ENCODE assay signal across 14 cellular contexts in the genomic region with DNA sequence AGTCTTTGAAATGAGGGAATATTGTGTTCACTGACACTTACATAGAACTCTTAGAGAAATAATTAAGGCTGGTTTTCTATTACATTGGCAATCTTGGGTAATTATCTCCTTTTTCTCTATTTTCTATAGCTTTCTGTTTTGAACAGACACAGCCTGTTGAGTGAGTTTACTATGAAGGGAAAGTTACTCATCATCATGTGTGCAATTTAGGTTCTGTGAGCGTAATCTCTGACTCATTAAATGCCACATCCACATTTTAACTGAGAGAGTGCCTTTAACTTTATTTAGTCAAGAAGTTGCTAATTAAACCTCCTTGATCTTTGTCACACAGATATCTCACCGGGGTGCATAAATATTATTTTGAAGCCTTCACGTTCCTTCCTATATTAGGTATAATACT.
DNase-seq lines count a peak whose midpoint lies in the region; ATAC-seq and TF ChIP-seq lines count a peak whose summit lies in the region.
"Had no signal": no experiment of that assay in that cellular context is flagged by ENCODE, and none has a peak within 500 bp of the region (broad histone marks: within the 10 kb centered on the region; RNA-seq: fewer than 3 reads in every experiment).

No MANE protein-coding gene starts in this region.

- H3K27ac Mint-ChIP-seq in HFFc6: peak overlapping the region; percentile 83
- no peak overlapping the region for H3K27ac Mint-ChIP-seq in T-helper 2 cell treated with Interferon-gamma antibody and Interleukin-4, amounts not matched to agents 5 μg/mL and 100 μg/mL, for 36 hours
- H3K27ac Mint-ChIP-seq: activated naive CD8-positive, alpha-beta T cell had no signal

- CTCF ChIA-PET in RWPE1 (lab: Yijun Ruan, JAX): no interaction called here

- POLR2A ChIA-PET in RWPE1 (lab: Yijun Ruan, JAX; ENCODE audit: low non-redundant PET): no interaction called here

- no peaks in the 10 kb centered on the region for H3K27me3 Mint-ChIP-seq in HFFc6 (ENCODE audit: insufficient read depth)
- no peaks in the 10 kb centered on the region for H3K27me3 Mint-ChIP-seq in T-helper 2 cell treated with Interferon-gamma antibody and Interleukin-4, amounts not matched to agents 5 μg/mL and 100 μg/mL, for 36 hours (ENCODE audit: low read depth)
- H3K27me3 Mint-ChIP-seq: activated naive CD8-positive, alpha-beta T cell had no signal

- TF ChIP-seq CTCF in HFFc6 (IDR thresholded peaks at IDR 0.05) (no peak), RWPE1 (conservative IDR thresholded peaks at IDR 0.05; ENCODE audit: low read depth) (no peak)

- H3K27ac ChIP-seq in RWPE1: no peak overlapping the region
- H3K27ac ChIP-seq: testis had no signal

- H3K4me3 Mint-ChIP-seq in HFFc6: peak overlapping the region; percentile 10; the same call in 1 of the 2 replicates
- H3K4me3 Mint-ChIP-seq in T-helper 2 cell treated with Interferon-gamma antibody and Interleukin-4, amounts not matched to agents 5 μg/mL and 100 μg/mL, for 36 hours: no peak overlapping the region
- H3K4me3 Mint-ChIP-seq: activated naive CD8-positive, alpha-beta T cell had no signal

- H3K36me3 Mint-ChIP-seq in HFFc6 (ENCODE audit: low read depth): no peaks in the 10 kb centered on the region
- no peaks in the 10 kb centered on the region for H3K36me3 Mint-ChIP-seq in T-helper 2 cell treated with Interferon-gamma antibody and Interleukin-4, amounts not matched to agents 5 μg/mL and 100 μg/mL, for 36 hours (ENCODE audit: low read depth)
- H3K36me3 Mint-ChIP-seq: activated naive CD8-positive, alpha-beta T cell had no signal

- ATAC-seq in HG03039 (IDR thresholded peaks at IDR 0.05; ENCODE audit: unreplicated experiment): no peak

- no peaks in the 10 kb centered on the region for H3K9me3 Mint-ChIP-seq in HFFc6
- no peaks in the 10 kb centered on the region for H3K9me3 Mint-ChIP-seq in T-helper 2 cell treated with Interferon-gamma antibody and Interleukin-4, amounts not matched to agents 5 μg/mL and 100 μg/mL, for 36 hours

- DNase-seq in A172 (ENCODE audit: low spot score) (peak; percentile 70), HFFc6 (peak; percentile 73), RWPE1 (ENCODE audit: low spot score) (peak; percentile 41), fibroblast of the conjunctiva (ENCODE audit: low read depth) (peak; percentile 33), middle frontal gyrus (ENCODE audit: extremely low spot score, low spot score) (no peak)
- DNase-seq in T-helper 2 cell treated with Interferon-gamma antibody and Interleukin-4, amounts not matched to agents 5 μg/mL and 100 μg/mL, for 36 hours (ENCODE audit: low spot score): no peak
- DNase-seq in activated CD4-positive, alpha-beta T cell treated with anti-CD3 and anti-CD28 coated beads for 1 hour: no peak
- DNase-seq: hypothalamus; midbrain; NK-92 treated with Interleukin-12 subunit alpha and Interleukin-12 subunit beta, amount 100 ng/mL, for 24 hours; retina; testis had no signal

- H3K4me1 Mint-ChIP-seq in HFFc6 (ENCODE audit: low read depth): peaks cover 18% of the 10 kb centered on the region
- no peaks in the 10 kb centered on the region for H3K4me1 Mint-ChIP-seq in T-helper 2 cell treated with Interferon-gamma antibody and Interleukin-4, amounts not matched to agents 5 μg/mL and 100 μg/mL, for 36 hours (ENCODE audit: low read depth)

Comparison
In these comparisons a context has a peak if more than half of its experiments do, and no peak if none do; other contexts are left out.
1. DNase-seq: peak in A172 (single experiment), HFFc6 (single experiment), RWPE1 (single experiment) and fibroblast of the conjunctiva (single experiment); none in middle frontal gyrus (single experiment), T-helper 2 cell treated with Interferon-gamma antibody and Interleukin-4, amounts not matched to agents 5 μg/mL and 100 μg/mL, for 36 hours (single experiment) and activated CD4-positive, alpha-beta T cell treated with anti-CD3 and anti-CD28 coated beads for 1 hour (single experiment).